ENCODE assay signal across 24 cellular contexts in the genomic region with DNA sequence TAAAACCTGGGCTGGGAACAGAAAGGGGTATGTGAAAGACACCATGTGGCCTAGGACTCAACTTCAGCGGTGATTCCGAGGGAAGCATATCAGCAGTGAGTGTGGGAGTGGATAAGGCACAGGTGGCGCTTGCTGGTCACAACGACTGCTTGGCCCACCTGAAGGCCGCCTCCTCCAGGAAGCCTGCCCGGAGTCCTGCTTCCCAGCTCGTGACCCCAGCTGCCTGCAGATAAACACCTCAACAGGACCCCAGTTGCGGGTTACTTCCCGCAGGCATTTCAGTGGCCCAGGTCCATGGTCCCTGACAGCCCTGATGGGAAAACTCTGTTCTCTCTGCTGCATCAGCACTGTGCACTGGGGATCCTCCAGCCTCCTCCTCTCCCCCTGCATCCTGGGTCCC. TPM values are rescaled to one million over a fixed set of nuclear protein-coding genes. Genes with fewer than 3 reads are reported as not detected.
DNase-seq lines count a peak whose midpoint lies in the region; ATAC-seq, FAIRE-seq and TF ChIP-seq lines count a peak whose summit lies in the region.
"Had no signal": no experiment of that assay in that cellular context is flagged by ENCODE, and none has a peak within 500 bp of the region (broad histone marks: within the 10 kb centered on the region; RNA-seq: fewer than 3 reads in every experiment).

No MANE protein-coding gene starts in this region.

- no peak overlapping the region for H2BK12ac ChIP-seq in neuronal stem cell (ENCODE audit: low read length)

- H4K91ac ChIP-seq in neuronal stem cell (ENCODE audit: low read depth, low read length, poor library complexity): peak overlapping the region; percentile 13

- peak overlapping the region; percentile 56 for H2BK15ac ChIP-seq in neuronal stem cell (ENCODE audit: low read length)

- DNase-seq in Right ventricle myocardium superior (peak; percentile 9), left ventricle myocardium superior (no peak), kidney (peak; percentile 38), neuronal stem cell (ENCODE audit: low spot score) (no peak), upper lobe of right lung (peak; percentile 36), NCI-H1092 treated with DMSO at 0.1 percent for 48 hours (lab: John Stamatoyannopoulos, UW) (no peak), stomach (no peak), smooth muscle cell (lab: John Stamatoyannopoulos, UW; ENCODE audit: unreplicated experiment) (no peak)
- DNase-seq: CD4-positive, CD25-positive, alpha-beta regulatory T cell; GM23248; KG1; MG63; NCI-H2029; NCI-H446 treated with DMSO at 0.1 percent for 48 hours; NCI-H526; NK-92 treated with Interleukin-12 subunit alpha and Interleukin-12 subunit beta, amount 100 ng/mL, for 24 hours; PC-9 had no signal

- TF ChIP-seq CTCF in kidney (IDR thresholded peaks at IDR 0.05; ENCODE audit: borderline replicate concordance, extremely low read depth, insufficient read depth) (no peak), upper lobe of right lung (IDR thresholded peaks at IDR 0.05) (no peak), stomach (IDR thresholded peaks at IDR 0.05) (no peak), smooth muscle cell (IDR thresholded peaks at IDR 0.05; ENCODE audit: borderline replicate concordance, insufficient read depth, poor library complexity, severe bottlenecking) (no peak)

- H3K4me3 ChIP-seq in kidney (ENCODE audit: low read length in 2 of 2): no peak overlapping the region
- H3K4me3 ChIP-seq in neuronal stem cell (ENCODE audit: low read length in 2 of 2): peak overlapping the region in 1 of 2 donors; percentile 12
- H3K4me3 ChIP-seq in upper lobe of right lung: no peak overlapping the region
- no peak overlapping the region for H3K4me3 ChIP-seq in stomach
- H3K4me3 ChIP-seq in smooth muscle cell: no peak overlapping the region
- H3K4me3 ChIP-seq: GM23248, MG63, PC-9, SJSA1 had no signal

- H3K36me3 ChIP-seq in kidney (ENCODE audit: control insufficient read depth in 1 of 2, insufficient read depth in 2 of 2, low read length in 2 of 2) (no peaks in the 10 kb centered on the region), neuronal stem cell (replicated peaks in 1 of 2; ENCODE audit: control insufficient read depth in 2 of 2, insufficient read depth in 2 of 2, low read length in 2 of 2) (no peaks in the 10 kb centered on the region), upper lobe of right lung (no peaks in the 10 kb centered on the region), stomach (no peaks in the 10 kb centered on the region), smooth muscle cell (ENCODE audit: low read depth) (no peaks in the 10 kb centered on the region)
- H3K36me3 ChIP-seq: MG63, SJSA1 had no signal

- H3K18ac ChIP-seq in neuronal stem cell (ENCODE audit: low read length): peak overlapping the region; percentile 95

- H3K4ac ChIP-seq in neuronal stem cell (ENCODE audit: low read length): no peak overlapping the region

- H2BK120ac ChIP-seq in neuronal stem cell (ENCODE audit: low read depth, low read length): peak overlapping the region; percentile 52

- ATAC-seq in Right ventricle myocardium superior (ENCODE audit: poor library complexity) (no peak), left ventricle myocardium superior (no peak), upper lobe of right lung (no peak)
- ATAC-seq: HCT116, Right ventricle myocardium inferior had no signal

- no peak overlapping the region for H4K8ac ChIP-seq in neuronal stem cell (ENCODE audit: low read depth, low read length)

- no peak for FAIRE-seq in kidney (lab: Jason Lieb, UNC)
- FAIRE-seq: D721Med had no signal

- no peak overlapping the region for H3K14ac ChIP-seq in neuronal stem cell (ENCODE audit: low read length)

- no peak overlapping the region for H3K27ac ChIP-seq in kidney (ENCODE audit: low read depth in 2 of 2, low read length in 2 of 2)
- no peak overlapping the region for H3K27ac ChIP-seq in neuronal stem cell (replicated peaks; ENCODE audit: low read length)
- H3K27ac ChIP-seq in upper lobe of right lung: no peak overlapping the region
- H3K27ac ChIP-seq in stomach: no peak overlapping the region
- H3K27ac ChIP-seq in smooth muscle cell (ENCODE audit: low read depth): no peak overlapping the region
- H3K27ac ChIP-seq: GM23248, PC-9, SJSA1 had no signal

- no peaks in the 10 kb centered on the region for H4K20me1 ChIP-seq in smooth muscle cell (ENCODE audit: low read depth)

- peak overlapping the region; percentile 17 for H2AK5ac ChIP-seq in neuronal stem cell (ENCODE audit: low read depth, low read length)

- no CpG with 5 or more reads among the region's 9 CpGs for WGBS in neuronal stem cell (ENCODE audit: extremely low coverage in 2 of 2, insufficient read length in 2 of 2, insufficient replicate concordance in 1 of 2), 2 donors
- WGBS in stomach, 5 donors: 86 to 92% (median 87%) methylated on average over 8 to 9 of the region's 9 CpGs
- WGBS in smooth muscle cell (ENCODE audit: low lambda C conversion rate): 90% methylated on average over 9 of the region's 9 CpGs

- H3K9ac ChIP-seq in kidney (ENCODE audit: low read length in 2 of 2) (no peak overlapping the region), neuronal stem cell (ENCODE audit: low read depth, low read length, poor library complexity) (no peak overlapping the region), smooth muscle cell (ENCODE audit: low read depth) (no peak overlapping the region)
- H3K9ac ChIP-seq: GM23248 had no signal

- no peaks in the 10 kb centered on the region for H3K27me3 ChIP-seq in neuronal stem cell (ENCODE audit: control insufficient read depth in 3 of 3, insufficient read depth in 3 of 3, low read depth in 1 of 3, low read length in 3 of 3)
- H3K27me3 ChIP-seq in upper lobe of right lung: peaks cover 15% of the 10 kb centered on the region
- H3K27me3 ChIP-seq in stomach: peaks cover 0 to 75% (median 21%) of the 10 kb centered on the region in 3 donors
- H3K27me3 ChIP-seq in smooth muscle cell (ENCODE audit: low read depth): peaks cover 32% of the 10 kb centered on the region

- H3K4me1 ChIP-seq in kidney (ENCODE audit: control insufficient read depth in 1 of 2, insufficient read depth in 1 of 2, low read depth in 1 of 2, low read length in 2 of 2) (no peaks in the 10 kb centered on the region), neuronal stem cell (ENCODE audit: control insufficient read depth in 2 of 2, insufficient read depth in 1 of 2, low read depth in 1 of 2, low read length in 2 of 2) (peaks cover 0 to 17% of the 10 kb centered on the region in 2 donors), upper lobe of right lung (no peaks in the 10 kb centered on the region), stomach (no peaks in the 10 kb centered on the region), smooth muscle cell (ENCODE audit: low read depth) (peaks cover 13% of the 10 kb centered on the region)
- H3K4me1 ChIP-seq: SJSA1 had no signal

- H3K23ac ChIP-seq in neuronal stem cell (ENCODE audit: low read depth, low read length, poor library complexity): peak overlapping the region; percentile 30

- no peak overlapping the region for H2AFZ ChIP-seq in neuronal stem cell (ENCODE audit: low read length)
- H2AFZ ChIP-seq in smooth muscle cell (ENCODE audit: low read depth): no peak overlapping the region
- H2AFZ ChIP-seq: GM23248, PC-9 had no signal

- TF ChIP-seq POLR2A in stomach (IDR thresholded peaks at IDR 0.05): no peak

- no peaks in the 10 kb centered on the region for H3K79me2 ChIP-seq in smooth muscle cell (ENCODE audit: low read depth)

- intact Hi-C loops in Right ventricle myocardium superior (cut with DNase I) (no loop called here), left ventricle myocardium superior (cut with micrococcal nuclease) (no loop called here), kidney (cut with DNase I) (no loop called here), upper lobe of right lung (cut with DNase I) (no loop called here), stomach (cut with DNase I; ENCODE audit: low total_unique reads) (no loop called here)

- no peaks in the 10 kb centered on the region for H3K79me1 ChIP-seq in neuronal stem cell (ENCODE audit: low read depth, low read length)

- no peaks in the 10 kb centered on the region for H3F3A ChIP-seq in smooth muscle cell (ENCODE audit: low read depth)

- no peak overlapping the region for H2BK5ac ChIP-seq in neuronal stem cell (ENCODE audit: low read length)

- no peak overlapping the region for H3K4me2 ChIP-seq in neuronal stem cell (ENCODE audit: insufficient read depth, low read length, poor library complexity, severe bottlenecking)
- no peak overlapping the region for H3K4me2 ChIP-seq in smooth muscle cell
- H3K4me2 ChIP-seq: PC-9 had no signal

- H3K9me3 ChIP-seq in kidney (ENCODE audit: control insufficient read depth in 1 of 2, low read length in 2 of 2): no peaks in the 10 kb centered on the region
- H3K9me3 ChIP-seq in neuronal stem cell (replicated peaks in 1 of 2; ENCODE audit: control insufficient read depth in 2 of 2, insufficient read depth in 1 of 2, low read depth in 1 of 2, low read length in 2 of 2): no peaks in the 10 kb centered on the region
- H3K9me3 ChIP-seq in upper lobe of right lung: no peaks in the 10 kb centered on the region
- no peaks in the 10 kb centered on the region for H3K9me3 ChIP-seq in stomach
- no peaks in the 10 kb centered on the region for H3K9me3 ChIP-seq in smooth muscle cell (replicated peaks; ENCODE audit: low read depth)
- H3K9me3 ChIP-seq: MG63, SJSA1 had no signal

- no peak for TF ChIP-seq EP300 in stomach (IDR thresholded peaks at IDR 0.05)

RNA-seq across cellular contexts. Expression of gene FCN1, which starts 51.7 kb away (rescaled TPM):
- total RNA-seq in Right ventricle myocardium superior: 4.0 TPM
- 5.7 TPM for total RNA-seq in left ventricle myocardium superior
- total RNA-seq in kidney: 13.0 TPM
- 3.2 TPM for polyA plus RNA-seq in kidney (ENCODE audit: insufficient read depth, low read depth, low replicate concordance)
- polyA plus RNA-seq in neuronal stem cell (2013, experiment 1 of 2): not detected
- not detected for polyA plus RNA-seq in neuronal stem cell (2013, experiment 2 of 2)
- 63.0 TPM for total RNA-seq in upper lobe of right lung
- total RNA-seq in stomach: 1 to 10 TPM in 1 of 5 donors, not detected in 4; 2.8 TPM
- polyA plus RNA-seq in stomach: 1 to 10 TPM in 2 of 3 donors, under 1 TPM in 1; 0.38 to 2.1 (median 1.2) TPM
- total RNA-seq in smooth muscle cell: not detected in 2 replicates
- polyA plus RNA-seq in smooth muscle cell: 0.13 TPM in 1 of 2 replicates, not detected in the other
- total RNA-seq: A172; CD4-positive, CD25-positive, alpha-beta regulatory T cell; GM23248; PC-9; RPMI7951; SJSA1 had no signal
- polyA plus RNA-seq: BJ, GM23248 had no signal

Comparison
In these comparisons a context has a peak if more than half of its experiments do, and no peak if none do; other contexts are left out.
1. DNase-seq: peak in Right ventricle myocardium superior (single experiment), kidney (single experiment) and upper lobe of right lung (single experiment); none in left ventricle myocardium superior (single experiment), neuronal stem cell (single experiment), NCI-H1092 treated with DMSO at 0.1 percent for 48 hours (single experiment), stomach (single experiment) and smooth muscle cell (single experiment).